8 cellular contexts compared by ENCODE assay signal in genomic region chr7:551615-551970, GRCh38. TPM values are rescaled to one million over a fixed set of nuclear protein-coding genes. Genes with fewer than 3 reads are reported as not detected.
DNase-seq lines count a peak whose midpoint lies in the region; ATAC-seq, FAIRE-seq and TF ChIP-seq lines count a peak whose summit lies in the region.
"Not testable (repeated sequence)": the region's sequence is repeated elsewhere in the genome, so short reads cannot be mapped to it uniquely, and the experiment has no call there.
"Had no signal": no experiment of that assay in that cellular context is flagged by ENCODE, and none has a peak within 500 bp of the region (broad histone marks: within the 10 kb centered on the region; RNA-seq: fewer than 3 reads in every experiment).

No MANE protein-coding gene starts in this region.

- H3K4me1 ChIP-seq in kidney (ENCODE audit: control insufficient read depth in 1 of 2, insufficient read depth in 1 of 2, low read depth in 1 of 2, low read length in 2 of 2) (peaks cover 0 to 14% of the 10 kb centered on the region in 2 donors), mesenchymal stem cell (ENCODE audit: control insufficient read depth, insufficient read depth, low read depth, low read length) (peaks cover 11% of the 10 kb centered on the region)
- H3K4me1 ChIP-seq in lower lobe of right lung, result not testable (repeated sequence)

- H3K27me3 ChIP-seq in lower lobe of right lung (ENCODE audit: low read depth), result not testable (repeated sequence)
- peaks cover 0 to 18% of the 10 kb centered on the region in 2 experiments for H3K27me3 ChIP-seq in mesenchymal stem cell (ENCODE audit: control insufficient read depth in 1 of 2, insufficient read depth in 1 of 2, low read length in 2 of 2)

- intact Hi-C loops in Right ventricle myocardium inferior (cut with DNase I); kidney (cut with DNase I); lower lobe of right lung (cut with DNase I): not testable (repeated sequence)

- not testable (repeated sequence) for TF ChIP-seq CTCF in chondrocyte (IDR thresholded peaks at IDR 0.05); kidney (IDR thresholded peaks at IDR 0.05; ENCODE audit: borderline replicate concordance, extremely low read depth, insufficient read depth); lower lobe of right lung (IDR thresholded peaks at IDR 0.05)

- not testable (repeated sequence) for H3K36me3 Mint-ChIP-seq in chondrocyte (ENCODE audit: low read depth)

- FAIRE-seq in kidney (lab: Jason Lieb, UNC), result not testable (repeated sequence)
- FAIRE-seq in urothelium cell line (lab: Jason Lieb, UNC), result peak; percentile 93

- not testable (repeated sequence) for H3K4me2 ChIP-seq in mesenchymal stem cell (ENCODE audit: low read length, poor library complexity, severe bottlenecking)

- 94% methylated on average over 8 of the region's 9 CpGs for WGBS in mesenchymal stem cell

- not testable (repeated sequence) for H3K9me3 ChIP-seq in kidney (ENCODE audit: control insufficient read depth in 1 of 2, low read length in 2 of 2); lower lobe of right lung; mesenchymal stem cell (ENCODE audit: control insufficient read depth, low read length)

- not testable (repeated sequence) for H2AK5ac ChIP-seq in mesenchymal stem cell (ENCODE audit: low read length, severe bottlenecking)

- H4K8ac ChIP-seq in mesenchymal stem cell (ENCODE audit: low read length), result not testable (repeated sequence)

- H3K4me1 Mint-ChIP-seq in chondrocyte (ENCODE audit: low read depth), result not testable (repeated sequence)

- not testable (repeated sequence) for H3K27me3 Mint-ChIP-seq in chondrocyte (ENCODE audit: low read depth)

- H3K27ac Mint-ChIP-seq in chondrocyte (ENCODE audit: unreplicated experiment), result not testable (repeated sequence)

- not testable (repeated sequence) for H3K36me3 ChIP-seq in kidney (ENCODE audit: control insufficient read depth in 1 of 2, insufficient read depth in 2 of 2, low read length in 2 of 2); lower lobe of right lung
- peaks cover 0 to 14% of the 10 kb centered on the region in 2 experiments for H3K36me3 ChIP-seq in mesenchymal stem cell (ENCODE audit: control insufficient read depth in 1 of 2, insufficient read depth in 2 of 2, low read depth in 1 of 2, low read length in 2 of 2)

- H2BK120ac ChIP-seq in mesenchymal stem cell (ENCODE audit: low read depth, low read length), result not testable (repeated sequence)

- not testable (repeated sequence) for H3K79me1 ChIP-seq in mesenchymal stem cell (replicated peaks; ENCODE audit: low read length, poor library complexity, severe bottlenecking)

- H2BK12ac ChIP-seq in mesenchymal stem cell (ENCODE audit: low read length in 2 of 2), result not testable (repeated sequence)

- H3K27ac ChIP-seq in kidney (ENCODE audit: low read depth in 2 of 2, low read length in 2 of 2); lower lobe of right lung; mesenchymal stem cell (ENCODE audit: low read length, poor library complexity, severe bottlenecking): not testable (repeated sequence)

- H3K9ac ChIP-seq in kidney (ENCODE audit: low read length in 2 of 2); mesenchymal stem cell (ENCODE audit: low read length): not testable (repeated sequence)

- not testable (repeated sequence) for H3K9me3 Mint-ChIP-seq in chondrocyte (ENCODE audit: low read depth)

- H3K18ac ChIP-seq in mesenchymal stem cell (ENCODE audit: low read depth in 1 of 2, low read length in 2 of 2), result not testable (repeated sequence)

- not testable (repeated sequence) for H2BK5ac ChIP-seq in mesenchymal stem cell (ENCODE audit: low read depth, low read length, poor library complexity, severe bottlenecking)

- H2AFZ ChIP-seq in mesenchymal stem cell (ENCODE audit: low read depth, low read length), result not testable (repeated sequence)

- peak overlapping the region; percentile 43 for H4K91ac ChIP-seq in mesenchymal stem cell (ENCODE audit: low read length)

- not testable (repeated sequence) for H3K4me3 Mint-ChIP-seq in chondrocyte (ENCODE audit: unreplicated experiment)

- H3K4me3 ChIP-seq in kidney (ENCODE audit: low read length in 2 of 2); lower lobe of right lung; mesenchymal stem cell (ENCODE audit: insufficient read depth in 1 of 2, low read depth in 1 of 2, low read length in 2 of 2): not testable (repeated sequence)

- not testable (repeated sequence) for H2BK15ac ChIP-seq in mesenchymal stem cell (ENCODE audit: low read depth, poor library complexity, severe bottlenecking)

- not testable (repeated sequence) for H3K14ac ChIP-seq in mesenchymal stem cell (ENCODE audit: low read length in 2 of 2)

- DNase-seq in chondrocyte (ENCODE audit: low spot score) (peak; percentile 59), Right ventricle myocardium inferior (ENCODE audit: missing footprints) (peak; percentile 4), kidney (peak; percentile 54), lower lobe of right lung (peak; percentile 16)
- not testable (repeated sequence) for DNase-seq in mesenchymal stem cell; urothelium cell line (ENCODE audit: low spot score)

- H3K4ac ChIP-seq in mesenchymal stem cell (ENCODE audit: low read depth in 1 of 2, low read length in 2 of 2), result not testable (repeated sequence)

- not testable (repeated sequence) for ATAC-seq in Right ventricle myocardium inferior, lower lobe of right lung

- not testable (repeated sequence) for H3K23ac ChIP-seq in mesenchymal stem cell (ENCODE audit: low read length in 2 of 2)

RNA-seq across cellular contexts. Expression of gene PDGFA, which starts 31.9 kb away (rescaled TPM):
- 38.1 to 72.5 TPM (median 70.6 TPM) in 3 replicates for total RNA-seq in chondrocyte
- total RNA-seq in Right ventricle myocardium inferior, result 37.2 TPM
- total RNA-seq in kidney, result 53.0 TPM
- 14.1 TPM for polyA plus RNA-seq in kidney (ENCODE audit: insufficient read depth, low read depth, low replicate concordance)
- total RNA-seq in lower lobe of right lung, result 27.1 TPM
- 23.5 TPM for polyA plus RNA-seq in mesenchymal stem cell (2013, experiment 1 of 2)
- polyA plus RNA-seq in mesenchymal stem cell (2013, experiment 2 of 2), result 22.9 TPM
- polyA plus RNA-seq: CD4-positive, alpha-beta memory T cell; CD4-positive, CD25-positive, alpha-beta regulatory T cell had no signal
